Comparison of ENCODE assay signal across 30 cellular contexts in genomic region chr13:78437781-78438180, GRCh38.
"Had no signal": no experiment of that assay in that cellular context is flagged by ENCODE, and none has a peak within 500 bp of the region (broad histone marks: within the 10 kb centered on the region; RNA-seq: fewer than 3 reads in every experiment).

No MANE protein-coding gene starts in this region.

- H3K36me3 ChIP-seq: left ventricle myocardium inferior, neural progenitor cell, neutrophil, right atrium auricular region, stomach, thyroid gland, transverse colon, upper lobe of left lung, vagina had no signal

- H3K9me3 Mint-ChIP-seq: mesothelial cell of epicardium; naive B cell; nephron progenitor cell; neural progenitor cell; stimulated activated naive B cell treated with anti-CD40 and anti-IgM and Interleukin-4, amounts not matched to agents 10 μg/mL and 1 μg/mL and 100 μg/mL, for 72 hours had no signal

- H3K4me3 ChIP-seq: left ventricle myocardium inferior, lung, neural progenitor cell, right atrium auricular region, skin epidermis, stomach, testis, thyroid gland, transverse colon, upper lobe of left lung, vagina had no signal

- H3K27me3 ChIP-seq: neural progenitor cell, neutrophil, right atrium auricular region, stomach, testis, thyroid gland, transverse colon, upper lobe of left lung, vagina had no signal

- H3K36me3 Mint-ChIP-seq: mesothelial cell of epicardium; naive B cell; natural killer cell; neural progenitor cell; stimulated activated naive B cell treated with anti-CD40 and anti-IgM and Interleukin-4, amounts not matched to agents 10 μg/mL and 1 μg/mL and 100 μg/mL, for 72 hours had no signal

- ATAC-seq: left colon; natural killer cell; sciatic nerve; stimulated activated naive B cell treated with anti-CD40 and anti-IgM and Interleukin-4, amounts not matched to agents 10 μg/mL and 1 μg/mL and 100 μg/mL, for 72 hours; stimulated activated naive CD8-positive, alpha-beta T cell treated with anti-CD3 and anti-CD28 coated beads, Interleukin-15, Interleukin-2, amounts not matched to agents 100 U/mL and 50 U/mL, for 24 hours had no signal

- H3K4me1 ChIP-seq: left ventricle myocardium inferior, neural progenitor cell, parathyroid adenoma, right atrium auricular region, stomach, testis, thyroid gland, transverse colon, upper lobe of left lung, vagina had no signal

- H3K9me3 ChIP-seq: left ventricle myocardium inferior, neutrophil, right atrium auricular region, stomach, testis, thyroid gland, transverse colon, upper lobe of left lung, vagina had no signal

- H3K4me3 Mint-ChIP-seq: immature natural killer cell; mesothelial cell of epicardium; naive B cell; natural killer cell; nephron progenitor cell; neural progenitor cell; stimulated activated naive B cell treated with anti-CD40 and anti-IgM and Interleukin-4, amounts not matched to agents 10 μg/mL and 1 μg/mL and 100 μg/mL, for 72 hours had no signal

- H3K27ac Mint-ChIP-seq: immature natural killer cell; mesothelial cell of epicardium; naive B cell; natural killer cell; nephron progenitor cell; neural progenitor cell; stimulated activated naive B cell treated with anti-CD40 and anti-IgM and Interleukin-4, amounts not matched to agents 10 μg/mL and 1 μg/mL and 100 μg/mL, for 72 hours had no signal

- H3K27ac ChIP-seq: left ventricle myocardium inferior, neural progenitor cell, neutrophil, parathyroid adenoma, right atrium auricular region, skin epidermis, stomach, testis, thyroid gland, transverse colon, upper lobe of left lung, vagina had no signal

- H3K4me1 Mint-ChIP-seq: immature natural killer cell; mesothelial cell of epicardium; naive B cell; natural killer cell; nephron progenitor cell; stimulated activated naive B cell treated with anti-CD40 and anti-IgM and Interleukin-4, amounts not matched to agents 10 μg/mL and 1 μg/mL and 100 μg/mL, for 72 hours had no signal

- DNase-seq: hippocampal formation; immature natural killer cell; kidney; left colon; left ventricle myocardium inferior; mesendoderm; naive B cell; natural killer cell; nephron progenitor cell; occipital lobe; stimulated activated CD4-positive, alpha-beta T cell treated with anti-CD3 and anti-CD28 coated beads, Interleukin-12 subunit alpha, Interleukin-12 subunit beta, amount 100 ng/mL, for 4 hours; stimulated activated CD4-positive, alpha-beta T cell treated with anti-CD3 and anti-CD28 coated beads, Interleukin-15, amount 100 ng/mL, for 24 hours; stimulated activated CD4-positive, alpha-beta T cell treated with anti-CD3 and anti-CD28 coated beads, Interleukin-2, amount 100 ng/mL, for 24 hours; stimulated activated CD4-positive, alpha-beta T cell treated with anti-CD3 and anti-CD28 coated beads, Interleukin-4, amount 100 ng/mL, for 1 hour; stimulated activated naive B cell treated with anti-CD40 and anti-IgM and Interleukin-4, amounts not matched to agents 10 μg/mL and 1 μg/mL and 100 μg/mL, for 72 hours; stimulated activated naive CD8-positive, alpha-beta T cell treated with anti-CD3 and anti-CD28 coated beads, Interleukin-15, Interleukin-2, amounts not matched to agents 100 U/mL and 50 U/mL, for 24 hours; stomach; testis; thyroid gland; transverse colon; upper lobe of left lung had no signal
